19 cellular contexts compared by ENCODE assay signal in genomic region chr10:113086282-113086681, GRCh38.
DNase-seq lines count a peak whose midpoint lies in the region; ATAC-seq and TF ChIP-seq lines count a peak whose summit lies in the region.
"Had no signal": no experiment of that assay in that cellular context is flagged by ENCODE, and none has a peak within 500 bp of the region (broad histone marks: within the 10 kb centered on the region; RNA-seq: fewer than 3 reads in every experiment).

No MANE protein-coding gene starts in this region.

- TF ChIP-seq EP300 in transverse colon (IDR thresholded peaks at IDR 0.05; ENCODE audit: low read depth) (no peak), esophagus muscularis mucosa (IDR thresholded peaks at IDR 0.05) (no peak)

- H3K27me3 ChIP-seq in SJSA1 (replicated peaks) (no peaks in the 10 kb centered on the region), mesendoderm (ENCODE audit: insufficient read depth, low read length, poor library complexity) (no peaks in the 10 kb centered on the region), transverse colon (no peaks in the 10 kb centered on the region), esophagus muscularis mucosa (no peaks in the 10 kb centered on the region)
- H3K27me3 ChIP-seq: BE2C, MG63, testis had no signal

- H2BK5ac ChIP-seq in mesendoderm (ENCODE audit: low read length) = no peak overlapping the region

- H3K56ac ChIP-seq in mesendoderm (ENCODE audit: low read length) = no peak overlapping the region

- H2BK15ac ChIP-seq in mesendoderm (replicated peaks; ENCODE audit: low read depth) = no peak overlapping the region

- H3K4me2 ChIP-seq in mesendoderm (ENCODE audit: low read length) = no peak overlapping the region

- peaks cover under 1% of the 10 kb centered on the region for H3K79me1 ChIP-seq in mesendoderm (ENCODE audit: low read length)

- no peak overlapping the region for H4K8ac ChIP-seq in mesendoderm (ENCODE audit: low read depth, low read length)

- no peak for ATAC-seq in HG03159 (IDR thresholded peaks at IDR 0.05; ENCODE audit: unreplicated experiment)
- ATAC-seq: activated CD8-positive, alpha-beta T cell treated with anti-CD3 and anti-CD28 coated beads, Interleukin-2, amount 10 ng/mL, durations not matched to agents 7 days and 5 days; T-helper 17 cell had no signal

- no peak for TF ChIP-seq POLR2A in transverse colon (IDR thresholded peaks at IDR 0.05)
- TF ChIP-seq POLR2A in esophagus muscularis mucosa (IDR thresholded peaks at IDR 0.05; ENCODE audit: low read depth) = no peak

- H3K36me3 ChIP-seq in SJSA1 (no peaks in the 10 kb centered on the region; the same call in 1 of the 2 replicates), mesendoderm (ENCODE audit: control insufficient read depth, insufficient read depth, low read length) (no peaks in the 10 kb centered on the region), transverse colon (no peaks in the 10 kb centered on the region), esophagus muscularis mucosa (peaks cover 0 to 14% (median 2%) of the 10 kb centered on the region in 4 donors)
- H3K36me3 ChIP-seq: BE2C had no signal

- intact Hi-C loops in transverse colon (cut with DNase I; ENCODE audit: low total_unique reads) = no loop called here
- intact Hi-C loops in esophagus muscularis mucosa (cut with DNase I) = no loop called here

- no peak overlapping the region for H4K5ac ChIP-seq in mesendoderm (ENCODE audit: low read length)

- peaks cover 45% of the 10 kb centered on the region for H3K4me1 ChIP-seq in SJSA1 (replicated peaks)
- peaks cover 8% of the 10 kb centered on the region for H3K4me1 ChIP-seq in mesendoderm (ENCODE audit: control insufficient read depth, low read depth, low read length)
- H3K4me1 ChIP-seq in transverse colon = peaks cover 6 to 70% (median 40%) of the 10 kb centered on the region in 4 donors
- peaks cover 16 to 28% (median 23%) of the 10 kb centered on the region in 4 donors for H3K4me1 ChIP-seq in esophagus muscularis mucosa
- H3K4me1 ChIP-seq: BE2C, testis had no signal

- no peak overlapping the region for H3K23ac ChIP-seq in mesendoderm (ENCODE audit: low read length)

- H3K79me2 ChIP-seq in mesendoderm (ENCODE audit: control insufficient read depth, insufficient read depth, low read length) = peaks cover 5% of the 10 kb centered on the region

- H3K4ac ChIP-seq in mesendoderm (ENCODE audit: low read depth, low read length) = peak overlapping the region; percentile 72

- in situ Hi-C loops in transverse colon (cut with MboI; ENCODE audit: low pct_ligation_motif_present in 1 of 4, low pct_unique_long_range_greater_than_20kb in 1 of 4, low sequenced_read_pairs in 3 of 4) = loop anchor here in 1 of 4 donors (25.0 kb wide), 1 partner anchor 124 kb away; the partner anchor contains the start of gene TCF7L2

- H3K9me3 ChIP-seq in SJSA1 (replicated peaks) = no peaks in the 10 kb centered on the region
- no peaks in the 10 kb centered on the region for H3K9me3 ChIP-seq in transverse colon
- no peaks in the 10 kb centered on the region for H3K9me3 ChIP-seq in esophagus muscularis mucosa
- H3K9me3 ChIP-seq: BE2C, MG63, testis had no signal

- TF ChIP-seq CTCF in transverse colon (IDR thresholded peaks at IDR 0.05) (no peak), esophagus muscularis mucosa (IDR thresholded peaks at IDR 0.05) (no peak)

- peak overlapping the region; percentile 70 for H2AK5ac ChIP-seq in mesendoderm (ENCODE audit: low read length)

- no peak overlapping the region for H3K4me3 ChIP-seq in SJSA1
- no peak overlapping the region for H3K4me3 ChIP-seq in mesendoderm (ENCODE audit: low read length)
- no peak overlapping the region for H3K4me3 ChIP-seq in transverse colon
- H3K4me3 ChIP-seq in esophagus muscularis mucosa = no peak overlapping the region
- H3K4me3 ChIP-seq: MG63, testis had no signal

- no peak overlapping the region for H3K9ac ChIP-seq in mesendoderm (ENCODE audit: low read length)

- H2BK120ac ChIP-seq in mesendoderm (ENCODE audit: low read depth, low read length) = peak overlapping the region; percentile 48

- peak; percentile 56 for DNase-seq in HT-29 (ENCODE audit: low spot score)
- peak in 1 of 2 experiments; percentile 69 for DNase-seq in SJSA1 (ENCODE audit: low read depth in 1 of 2, low spot score in 2 of 2)
- no peak for DNase-seq in mesendoderm
- no peak for DNase-seq in transverse colon
- no peak for DNase-seq in activated CD8-positive, alpha-beta memory T cell treated with anti-CD3 and anti-CD28 coated beads, Interleukin-2, amount 50 U/mL, for 4 hours
- no peak for DNase-seq in islet precursor cell
- no peak for DNase-seq in esophagus muscularis mucosa (ENCODE audit: extremely low spot score)
- DNase-seq: activated B cell treated with CpG ODN at 0.5 μM for 24 hours; activated CD8-positive, alpha-beta T cell treated with anti-CD3 and anti-CD28 coated beads, Interleukin-2, amount 10 ng/mL, durations not matched to agents 7 days and 5 days; BE2C; effector CD4-positive, alpha-beta T cell; MG63; NCI-H1694 treated with DMSO at 0.1 percent for 48 hours; Right ventricle myocardium superior; stimulated activated CD4-positive, alpha-beta T cell treated with anti-CD3 and anti-CD28 coated beads, Interleukin-4, amount 100 ng/mL, for 4 hours; stimulated activated CD8-positive, alpha-beta memory T cell treated with anti-CD3 and anti-CD28 coated beads, Interleukin-4, amount 100 ng/mL, for 48 hours; T-helper 17 cell; testis had no signal

- H3K27ac ChIP-seq in SJSA1 (peak overlapping the region; percentile 94), mesendoderm (ENCODE audit: low read depth, low read length) (peak overlapping the region; percentile 56), transverse colon (peak overlapping the region; percentile 72 to 84 (median 80)), esophagus muscularis mucosa (replicated peaks in 1 of 4) (no peak overlapping the region)
- H3K27ac ChIP-seq: testis had no signal

- H3K18ac ChIP-seq in mesendoderm (ENCODE audit: low read length) = no peak overlapping the region

Comparison
In these comparisons a context has a peak if more than half of its experiments do, and no peak if none do; other contexts are left out.
1. H3K27ac ChIP-seq: peak in SJSA1 (single experiment), mesendoderm (single experiment) and transverse colon (4 of 4); none in esophagus muscularis mucosa (0 of 4).